Comparison of ENCODE assay signal across 16 cellular contexts in genomic region chr3:134235677-134236076, GRCh38. TPM values are rescaled to one million over a fixed set of nuclear protein-coding genes. Genes with fewer than 3 reads are reported as not detected.
DNase-seq lines count a peak whose midpoint lies in the region; ATAC-seq and TF ChIP-seq lines count a peak whose summit lies in the region.
"Had no signal": no experiment of that assay in that cellular context is flagged by ENCODE, and none has a peak within 500 bp of the region (broad histone marks: within the 10 kb centered on the region; RNA-seq: fewer than 3 reads in every experiment).

No MANE protein-coding gene starts in this region.

- peak overlapping the region in 2 of 3 experiments; percentile 16 to 24; a peak in 1 of 7 replicates for H3K27ac Mint-ChIP-seq in H9
- H3K27ac Mint-ChIP-seq in stimulated activated naive CD8-positive, alpha-beta T cell treated with anti-CD3 and anti-CD28 coated beads, Interleukin-15, amount 100 ng/mL, for 72 hours: no peak overlapping the region

- intact Hi-C loops in adrenal gland (cut with DNase I): no loop called here
- intact Hi-C loops in left colon (cut with DNase I, micrococcal nuclease): no loop called here
- intact Hi-C loops in ovary (cut with DNase I): no loop called here

- H3K36me3 ChIP-seq in adrenal gland (replicated peaks in 1 of 2) (no peaks in the 10 kb centered on the region), ovary (no peaks in the 10 kb centered on the region)
- H3K36me3 ChIP-seq: BLaER1, MG63 had no signal

- H3K18ac ChIP-seq in H9 (ENCODE audit: insufficient read length, low read depth, low read length): no peak overlapping the region

- no peak for DNase-seq in H9
- no peak for DNase-seq in adrenal gland
- no peak for DNase-seq in left colon
- DNase-seq in stimulated activated naive CD8-positive, alpha-beta T cell treated with anti-CD3 and anti-CD28 coated beads, Interleukin-15, amount 100 ng/mL, for 72 hours: no peak
- no peak for DNase-seq in H4 (ENCODE audit: low spot score)
- no peak for DNase-seq in ovary
- DNase-seq: activated naive CD4-positive, alpha-beta T cell treated with Interleukin-2 at 50 U/mL for 16 hours; glutamatergic neuron; MG63; NCI-H2081; NCI-H82; stimulated activated CD4-positive, alpha-beta T cell treated with anti-CD3 and anti-CD28 coated beads, Interleukin-2, amount 100 ng/mL, for 24 hours; T-cell had no signal

- no peak overlapping the region for H4K5ac ChIP-seq in H9 (ENCODE audit: insufficient read length, low read depth, low read length)

- no peak overlapping the region; a peak in 1 of 5 replicates for H3K4me3 Mint-ChIP-seq in H9
- H3K4me3 Mint-ChIP-seq in stimulated activated naive CD8-positive, alpha-beta T cell treated with anti-CD3 and anti-CD28 coated beads, Interleukin-15, amount 100 ng/mL, for 72 hours: peak overlapping the region; percentile 39 to 40
- H3K4me3 Mint-ChIP-seq: central memory CD8-positive, alpha-beta T cell had no signal

- ATAC-seq in left colon: peak; percentile 75
- no peak for ATAC-seq in stimulated activated naive CD8-positive, alpha-beta T cell treated with anti-CD3 and anti-CD28 coated beads, Interleukin-15, amount 100 ng/mL, for 72 hours
- ATAC-seq in HG02571 (IDR thresholded peaks at IDR 0.05; ENCODE audit: unreplicated experiment): no peak

- H4K8ac ChIP-seq in H9 (replicated peaks; ENCODE audit: insufficient read length, low read depth, low read length): no peak overlapping the region

- no peak overlapping the region for H4K91ac ChIP-seq in H9 (ENCODE audit: insufficient read length, low read depth, low read length)

- no peaks in the 10 kb centered on the region for H4K20me1 ChIP-seq in H9 (ENCODE audit: control insufficient read depth, insufficient read depth, insufficient read length)

- no peaks in the 10 kb centered on the region for H3K9me3 ChIP-seq in H9 (ENCODE audit: control insufficient read depth, low read depth, low read length)
- no peaks in the 10 kb centered on the region for H3K9me3 ChIP-seq in adrenal gland (replicated peaks in 1 of 3)
- H3K9me3 ChIP-seq in ovary: no peaks in the 10 kb centered on the region
- H3K9me3 ChIP-seq: BLaER1, MG63 had no signal

- no peak for TF ChIP-seq EP300 in ovary (IDR thresholded peaks at IDR 0.05)

- H2BK15ac ChIP-seq in H9 (ENCODE audit: low read depth, low read length): no peak overlapping the region

- H3K4me3 ChIP-seq in adrenal gland (no peak overlapping the region), ovary (no peak overlapping the region)
- H3K4me3 ChIP-seq: BLaER1, MG63 had no signal

- no peak overlapping the region for H3K14ac ChIP-seq in H9 (ENCODE audit: insufficient read depth, low read length)

- no peak overlapping the region for H2AFZ ChIP-seq in H9 (ENCODE audit: low read length)

- TF ChIP-seq POLR2A in adrenal gland (IDR thresholded peaks at IDR 0.05) (no peak), ovary (IDR thresholded peaks at IDR 0.05) (no peak)

- no peak overlapping the region for H3K56ac ChIP-seq in H9 (ENCODE audit: insufficient read length, low read depth, low read length)

- no peaks in the 10 kb centered on the region for H3K9me3 Mint-ChIP-seq in H9
- H3K9me3 Mint-ChIP-seq in stimulated activated naive CD8-positive, alpha-beta T cell treated with anti-CD3 and anti-CD28 coated beads, Interleukin-15, amount 100 ng/mL, for 72 hours: no peaks in the 10 kb centered on the region
- H3K9me3 Mint-ChIP-seq: central memory CD8-positive, alpha-beta T cell; T-cell had no signal

- peaks cover 35% of the 10 kb centered on the region; the same call in 1 of the 2 replicates for H3K79me2 ChIP-seq in H9 (ENCODE audit: insufficient read depth, low read length)

- no peak overlapping the region for H3K4ac ChIP-seq in H9 (ENCODE audit: low read depth, low read length)

- no peak overlapping the region for H3K9ac ChIP-seq in H9 (ENCODE audit: extremely low read depth, insufficient read length, low read length)
- H3K9ac ChIP-seq: BLaER1 had no signal

- H3K27me3 ChIP-seq in H9 (ENCODE audit: insufficient read depth, low read length) (no peaks in the 10 kb centered on the region), adrenal gland (no peaks in the 10 kb centered on the region), ovary (no peaks in the 10 kb centered on the region)
- H3K27me3 ChIP-seq: BLaER1, MG63 had no signal

- H3K4me1 ChIP-seq in H9 (ENCODE audit: insufficient read depth, low read length): no peaks in the 10 kb centered on the region; the same call in 1 of the 2 replicates
- H3K4me1 ChIP-seq in adrenal gland (replicated peaks in 1 of 2): peaks cover 46 to 91% of the 10 kb centered on the region in 2 donors
- peaks cover 24% of the 10 kb centered on the region for H3K4me1 ChIP-seq in ovary (ENCODE audit: insufficient read depth)

- H3T11ph ChIP-seq in H9 (ENCODE audit: low read length): no peak overlapping the region

- no peak overlapping the region for H2BK20ac ChIP-seq in H9 (ENCODE audit: low read depth, low read length, poor library complexity, severe bottlenecking)

- H3K23ac ChIP-seq in H9 (ENCODE audit: insufficient read length, low read depth, low read length): no peak overlapping the region

- no CpG with 5 or more reads among the region's 2 CpGs for WGBS in H9 (ENCODE audit: extremely low coverage, insufficient read length, low lambda C conversion rate)
- 78 to 87% (median 85%) methylated on average over 2 of the region's 2 CpGs for WGBS in adrenal gland, 4 donors
- WGBS in ovary, 3 donors: 63 to 73% (median 64%) methylated on average over 2 of the region's 2 CpGs

- no peak overlapping the region for H2AK5ac ChIP-seq in H9 (ENCODE audit: insufficient read length, low read length)

- H2BK120ac ChIP-seq in H9 (ENCODE audit: low read depth, low read length, poor library complexity, severe bottlenecking): no peak overlapping the region

- peaks cover 6% of the 10 kb centered on the region for H3K79me1 ChIP-seq in H9 (ENCODE audit: insufficient read depth, low read depth, low read length, poor library complexity, severe bottlenecking)

- H3K27ac ChIP-seq in H9 (ENCODE audit: insufficient read length, low read depth, low read length): no peak overlapping the region
- peak overlapping the region in 3 of 5 donors; percentile 7 to 74 (median 7) for H3K27ac ChIP-seq in adrenal gland
- peak overlapping the region in 1 of 2 donors; percentile 52 for H3K27ac ChIP-seq in ovary
- H3K27ac ChIP-seq: BLaER1 had no signal

- no peaks in the 10 kb centered on the region for H3K23me2 ChIP-seq in H9 (ENCODE audit: insufficient read length, low read depth, low read length, poor library complexity, severe bottlenecking)

- H2BK5ac ChIP-seq in H9 (ENCODE audit: insufficient read length, low read length): no peak overlapping the region

- no peak for TF ChIP-seq CTCF in H9 (conservative IDR thresholded peaks at IDR 0.05)
- TF ChIP-seq CTCF in adrenal gland (IDR thresholded peaks at IDR 0.05): no peak
- no peak for TF ChIP-seq CTCF in ovary (IDR thresholded peaks at IDR 0.05)

- peaks cover 0 to 4% (median 0%) of the 10 kb centered on the region in 3 experiments; a peak in 2 of 7 replicates for H3K36me3 Mint-ChIP-seq in H9 (ENCODE audit: insufficient read depth in 1 of 3, low read depth in 3 of 3)
- H3K36me3 Mint-ChIP-seq: T-cell had no signal

- H3K4me1 Mint-ChIP-seq in H9: peaks cover 40 to 44% of the 10 kb centered on the region in 2 experiments
- peaks cover 78% of the 10 kb centered on the region for H3K4me1 Mint-ChIP-seq in stimulated activated naive CD8-positive, alpha-beta T cell treated with anti-CD3 and anti-CD28 coated beads, Interleukin-15, amount 100 ng/mL, for 72 hours

- no peak overlapping the region for H3K4me2 ChIP-seq in H9 (ENCODE audit: insufficient read depth, insufficient read length, low read length)
- H3K4me2 ChIP-seq: BLaER1 had no signal

- no peak overlapping the region for H2BK12ac ChIP-seq in H9 (ENCODE audit: insufficient read length, low read depth, low read length)

- no peaks in the 10 kb centered on the region for H3K27me3 Mint-ChIP-seq in H9 (ENCODE audit: low read depth)
- H3K27me3 Mint-ChIP-seq in stimulated activated naive CD8-positive, alpha-beta T cell treated with anti-CD3 and anti-CD28 coated beads, Interleukin-15, amount 100 ng/mL, for 72 hours: no peaks in the 10 kb centered on the region
- H3K27me3 Mint-ChIP-seq: central memory CD8-positive, alpha-beta T cell; T-cell had no signal

RNA-seq across cellular contexts. Expression of gene RYK, which starts 15.0 kb away (rescaled TPM):
- total RNA-seq in H9 (2021): 57.7 and 60.6 TPM in 2 replicates
- total RNA-seq in adrenal gland: 10 to 100 TPM; 27.8 to 74.4 (median 45.8) TPM
- polyA plus RNA-seq in adrenal gland: 10 to 100 TPM; 27.7 to 37.7 (median 31.0) TPM
- total RNA-seq in left colon: 10 to 100 TPM; 33.7 to 38.5 TPM
- 67.6 and 77.8 TPM in 2 replicates for total RNA-seq in H4 (2014; rRNA removed; shearing (Covaris generic))
- 100 to 1,000 TPM; 100 to 171 (median 125) TPM for total RNA-seq in ovary
- polyA plus RNA-seq in ovary: 10 to 100 TPM; 78.1 to 94.9 TPM

Comparison
In these comparisons a context has a peak if more than half of its experiments do, and no peak if none do; other contexts are left out.
1. H3K27ac Mint-ChIP-seq: peak in H9 (2 of 3); none in stimulated activated naive CD8-positive, alpha-beta T cell treated with anti-CD3 and anti-CD28 coated beads, Interleukin-15, amount 100 ng/mL, for 72 hours (0 of 2).
2. H3K4me3 Mint-ChIP-seq: peak in stimulated activated naive CD8-positive, alpha-beta T cell treated with anti-CD3 and anti-CD28 coated beads, Interleukin-15, amount 100 ng/mL, for 72 hours (2 of 2); none in H9 (0 of 2).